In the genomic region with DNA sequence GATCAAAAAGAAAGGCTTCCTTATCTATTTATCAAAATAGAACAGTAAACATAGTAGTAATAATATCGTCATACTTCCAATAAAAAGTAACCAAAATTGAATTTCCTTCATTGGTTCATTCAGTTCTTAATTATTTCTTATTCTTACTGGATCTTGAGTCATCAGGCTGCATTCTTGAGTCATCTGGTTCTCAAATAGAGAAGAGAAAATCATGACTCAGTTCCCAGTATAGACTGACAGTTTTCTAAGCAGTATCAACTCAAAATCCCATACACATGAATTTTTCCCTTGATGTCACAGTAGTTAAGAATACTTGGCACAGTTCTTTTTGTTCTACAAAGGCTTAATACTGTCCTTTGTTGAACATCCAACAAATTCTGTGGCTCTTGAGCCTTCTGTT, we compare ENCODE assay signal across 14 cellular contexts.
A peak's percentile ranks its signal among the peaks of the same experiment; 100 is the strongest.
DNase-seq lines count a peak whose midpoint lies in the region; ATAC-seq, FAIRE-seq and TF ChIP-seq lines count a peak whose summit lies in the region.
"Had no signal": no experiment of that assay in that cellular context is flagged by ENCODE, and none has a peak within 500 bp of the region (broad histone marks: within the 10 kb centered on the region; RNA-seq: fewer than 3 reads in every experiment).

No MANE protein-coding gene starts in this region.

- H4K20me1 ChIP-seq in Karpas-422 (ENCODE audit: insufficient read depth, low read depth, low read length) (no peaks in the 10 kb centered on the region), neural progenitor cell (ENCODE audit: low read depth) (no peaks in the 10 kb centered on the region)

- H2AFZ ChIP-seq in Karpas-422 (ENCODE audit: low read length) (no peak overlapping the region), neural progenitor cell (replicated peaks) (no peak overlapping the region)
- H2AFZ ChIP-seq: PC-9 had no signal

- H3K4me3 ChIP-seq in RWPE2 (ENCODE audit: severe bottlenecking), result no peak overlapping the region
- H3K4me3 ChIP-seq in fibroblast of pulmonary artery (replicated peaks; ENCODE audit: low read depth, low read length), result no peak overlapping the region
- no peak overlapping the region for H3K4me3 ChIP-seq in Karpas-422 (ENCODE audit: low read length)
- no peak overlapping the region for H3K4me3 ChIP-seq in neural progenitor cell
- H3K4me3 ChIP-seq: PC-9, thyroid gland had no signal

- ATAC-seq in RWPE2 (ENCODE audit: low read depth), result peak; percentile 75
- ATAC-seq in HG03039 (IDR thresholded peaks at IDR 0.05; ENCODE audit: unreplicated experiment), result no peak
- ATAC-seq: sciatic nerve had no signal

- H3F3A ChIP-seq in neural progenitor cell (ENCODE audit: low read depth), result no peaks in the 10 kb centered on the region

- H3K4me1 Mint-ChIP-seq in neural progenitor cell, result no peaks in the 10 kb centered on the region
- H3K4me1 Mint-ChIP-seq: activated naive CD4-positive, alpha-beta T cell treated with anti-CD3 and anti-CD28 coated beads, Interleukin-2, amount 50 U/mL, for 24 hours had no signal

- H3K27me3 ChIP-seq in RWPE2 (ENCODE audit: insufficient read depth, poor library complexity, severe bottlenecking) (no peaks in the 10 kb centered on the region), Karpas-422 (ENCODE audit: low read length) (no peaks in the 10 kb centered on the region), neural progenitor cell (no peaks in the 10 kb centered on the region)
- H3K27me3 ChIP-seq: thyroid gland had no signal

- H3K36me3 ChIP-seq in RWPE2 (ENCODE audit: low read depth) (no peaks in the 10 kb centered on the region), Karpas-422 (ENCODE audit: insufficient read depth, low read length) (no peaks in the 10 kb centered on the region), neural progenitor cell (no peaks in the 10 kb centered on the region)
- H3K36me3 ChIP-seq: thyroid gland had no signal

- no peak overlapping the region for H3K27ac ChIP-seq in RWPE2 (ENCODE audit: poor library complexity, severe bottlenecking)
- H3K27ac ChIP-seq in Karpas-422 (ENCODE audit: low read length), result no peak overlapping the region
- no peak overlapping the region for H3K27ac ChIP-seq in neural progenitor cell
- H3K27ac ChIP-seq: PC-9, thyroid gland had no signal

- H3K9me3 ChIP-seq in RWPE2 (ENCODE audit: severe bottlenecking), result no peaks in the 10 kb centered on the region
- peaks cover 32% of the 10 kb centered on the region for H3K9me3 ChIP-seq in Karpas-422 (ENCODE audit: low read length)
- H3K9me3 ChIP-seq in neural progenitor cell (ENCODE audit: low read depth), result no peaks in the 10 kb centered on the region
- H3K9me3 ChIP-seq: thyroid gland had no signal

- DNase-seq in ACHN (peak; percentile 24), H54 (ENCODE audit: insufficient read length, low spot score) (peak; percentile 1), RWPE2 (ENCODE audit: low spot score) (no peak), fibroblast of pulmonary artery (ENCODE audit: low read depth) (peak; percentile 61), Karpas-422 (no peak), neural progenitor cell (ENCODE audit: low spot score) (no peak), cortex of kidney (lab: John Stamatoyannopoulos, UW) (no peak)
- DNase-seq: activated CD8-positive, alpha-beta memory T cell treated with anti-CD3 and anti-CD28 coated beads for 24 hours; DMS79; PC-9; thyroid gland had no signal

- in situ Hi-C loops in ACHN (cut with HindIII; ENCODE audit: low pct_ligation_motif_present, low pct_unique_long_range_greater_than_20kb, low sequenced_read_pairs), result no loop called here

- no peak for TF ChIP-seq POLR2A in H54 (IDR thresholded peaks at IDR 0.05; ENCODE audit: low read depth, low read length)

- H3K4me3 Mint-ChIP-seq in neural progenitor cell, result no peak overlapping the region
- H3K4me3 Mint-ChIP-seq: activated naive CD4-positive, alpha-beta T cell treated with anti-CD3 and anti-CD28 coated beads, Interleukin-2, amount 50 U/mL, for 24 hours had no signal

- H3K9ac ChIP-seq in Karpas-422 (ENCODE audit: low read length) (no peak overlapping the region), neural progenitor cell (no peak overlapping the region)

- H3K79me2 ChIP-seq in Karpas-422 (ENCODE audit: low read length) (no peaks in the 10 kb centered on the region), neural progenitor cell (ENCODE audit: low read depth) (no peaks in the 10 kb centered on the region)

- no peaks in the 10 kb centered on the region for H3K27me3 Mint-ChIP-seq in neural progenitor cell (ENCODE audit: insufficient read depth, low read depth)
- H3K27me3 Mint-ChIP-seq: activated naive CD4-positive, alpha-beta T cell treated with anti-CD3 and anti-CD28 coated beads, Interleukin-2, amount 50 U/mL, for 24 hours had no signal

- TF ChIP-seq CTCF in RWPE2 (IDR thresholded peaks at IDR 0.05; ENCODE audit: poor library complexity, severe bottlenecking) (no peak), fibroblast of pulmonary artery (IDR thresholded peaks at IDR 0.05; ENCODE audit: low read length, missing control alignments) (no peak), neural progenitor cell (IDR thresholded peaks at IDR 0.05) (no peak)

- H3K9me2 ChIP-seq in Karpas-422 (replicated peaks; ENCODE audit: insufficient read depth, low read length), result no peaks in the 10 kb centered on the region

- no peak overlapping the region for H3K27ac Mint-ChIP-seq in neural progenitor cell
- H3K27ac Mint-ChIP-seq: activated naive CD4-positive, alpha-beta T cell treated with anti-CD3 and anti-CD28 coated beads, Interleukin-2, amount 50 U/mL, for 24 hours had no signal

- H3K9me3 Mint-ChIP-seq in neural progenitor cell, result no peaks in the 10 kb centered on the region
- H3K9me3 Mint-ChIP-seq: activated naive CD4-positive, alpha-beta T cell treated with anti-CD3 and anti-CD28 coated beads, Interleukin-2, amount 50 U/mL, for 24 hours had no signal

- H3K36me3 Mint-ChIP-seq in neural progenitor cell, result no peaks in the 10 kb centered on the region
- H3K36me3 Mint-ChIP-seq: activated naive CD4-positive, alpha-beta T cell treated with anti-CD3 and anti-CD28 coated beads, Interleukin-2, amount 50 U/mL, for 24 hours had no signal

- peak; percentile 83 for FAIRE-seq in H54 (lab: Jason Lieb, UNC)

- peaks cover 6% of the 10 kb centered on the region for H3K4me1 ChIP-seq in RWPE2 (ENCODE audit: insufficient read depth, poor library complexity, severe bottlenecking)
- no peaks in the 10 kb centered on the region for H3K4me1 ChIP-seq in Karpas-422 (ENCODE audit: low read length)
- peaks cover 2% of the 10 kb centered on the region for H3K4me1 ChIP-seq in neural progenitor cell
- H3K4me1 ChIP-seq: thyroid gland had no signal

- no peak overlapping the region for H3K4me2 ChIP-seq in Karpas-422 (ENCODE audit: low read depth, low read length, poor library complexity, severe bottlenecking)
- H3K4me2 ChIP-seq in neural progenitor cell, result no peak overlapping the region
- H3K4me2 ChIP-seq: PC-9 had no signal

Comparison
In these comparisons a context has a peak if more than half of its experiments do, and no peak if none do; other contexts are left out.
1. DNase-seq: peak in ACHN (single experiment), H54 (single experiment) and fibroblast of pulmonary artery (single experiment); none in RWPE2 (single experiment), Karpas-422 (single experiment), neural progenitor cell (single experiment) and cortex of kidney (single experiment).